In the genomic region with DNA sequence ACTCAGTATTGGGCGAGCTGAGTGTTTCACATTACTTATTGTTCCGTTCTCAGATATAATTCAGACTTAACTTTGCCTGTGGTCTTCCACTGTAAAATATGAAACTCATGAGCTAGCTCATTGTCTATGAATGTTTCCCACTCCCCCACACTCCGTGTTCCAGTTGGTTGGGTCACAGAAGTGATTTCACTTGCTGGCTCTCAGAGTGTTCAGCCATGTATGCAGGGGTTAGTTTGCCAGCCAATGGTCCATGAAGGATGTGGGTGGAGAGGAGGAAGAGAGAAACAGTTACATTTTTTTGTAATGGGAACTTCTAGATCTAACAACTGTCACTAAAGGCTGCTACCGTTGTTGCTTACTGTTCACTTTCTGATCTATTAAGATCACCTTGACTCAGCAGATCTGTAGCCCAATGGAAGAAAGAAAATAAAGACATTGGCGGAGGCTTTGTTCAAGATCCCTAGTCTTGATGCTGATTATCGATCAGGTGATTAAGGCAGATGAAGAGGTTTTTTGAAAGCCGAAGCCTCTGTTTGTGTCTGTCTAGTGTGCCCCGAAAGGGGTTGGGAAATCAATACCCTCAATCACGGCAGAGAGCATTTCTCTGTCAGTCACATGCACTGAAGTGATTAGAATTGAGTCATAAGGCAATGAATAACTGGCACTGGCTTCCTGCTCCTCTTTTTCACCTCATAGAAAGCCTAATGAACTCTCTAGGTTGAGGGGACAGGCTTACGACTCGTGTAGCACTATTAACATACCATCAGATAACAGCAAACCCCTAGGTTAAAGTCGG, we compare ENCODE assay signal across 9 cellular contexts.
DNase-seq lines count a peak whose midpoint lies in the region; ATAC-seq and TF ChIP-seq lines count a peak whose summit lies in the region.
"Had no signal": no experiment of that assay in that cellular context is flagged by ENCODE, and none has a peak within 500 bp of the region (broad histone marks: within the 10 kb centered on the region; RNA-seq: fewer than 3 reads in every experiment).

No MANE protein-coding gene starts in this region.

- H3K79me2 ChIP-seq in hepatocyte = no peaks in the 10 kb centered on the region

- no peaks in the 10 kb centered on the region for H3K4me1 ChIP-seq in hepatocyte (ENCODE audit: insufficient read depth)
- H3K4me1 ChIP-seq in lower lobe of right lung = no peaks in the 10 kb centered on the region

- peak overlapping the region; percentile 18 for H3K4me2 ChIP-seq in hepatocyte

- H3K9me2 ChIP-seq in hepatocyte (replicated peaks; ENCODE audit: insufficient read depth) = no peaks in the 10 kb centered on the region

- peak; percentile 53 for DNase-seq in Daoy (ENCODE audit: low read depth)
- DNase-seq in hepatocyte (ENCODE audit: low spot score) = peak; percentile 24
- no peak for DNase-seq in SHP77 treated with DMSO at 0.1 percent for 48 hours (lab: John Stamatoyannopoulos, UW)
- DNase-seq in lower lobe of right lung = no peak
- DNase-seq in DMS153 treated with DMSO at 0.1 percent for 48 hours (lab: John Stamatoyannopoulos, UW; ENCODE audit: unreplicated experiment) = no peak
- DNase-seq in ecto neural progenitor cell (ENCODE audit: low spot score) = no peak
- DNase-seq: COR-L47 had no signal

- H3K36me3 ChIP-seq in hepatocyte (replicated peaks; ENCODE audit: insufficient read depth, low read depth) = no peaks in the 10 kb centered on the region
- no peaks in the 10 kb centered on the region for H3K36me3 ChIP-seq in lower lobe of right lung

- ATAC-seq in GM21526 (IDR thresholded peaks at IDR 0.05; ENCODE audit: low FRiP score, unreplicated experiment) = peak; percentile 99
- ATAC-seq in HG03558 (IDR thresholded peaks at IDR 0.05; ENCODE audit: extremely low read depth, unreplicated experiment) = peak; percentile 94
- ATAC-seq in lower lobe of right lung = no peak

- intact Hi-C loops in lower lobe of right lung (cut with DNase I) = no loop called here

- H3K27ac ChIP-seq in hepatocyte (no peak overlapping the region), lower lobe of right lung (no peak overlapping the region)

- WGBS in hepatocyte (ENCODE audit: low lambda C conversion rate, missing lambda C conversion rate) = 68% methylated on average over 12 of the region's 12 CpGs

- no peaks in the 10 kb centered on the region for H3K27me3 ChIP-seq in hepatocyte
- no peaks in the 10 kb centered on the region for H3K27me3 ChIP-seq in lower lobe of right lung (ENCODE audit: low read depth)

- H4K20me1 ChIP-seq in hepatocyte (ENCODE audit: insufficient read depth, poor library complexity, severe bottlenecking) = no peaks in the 10 kb centered on the region

- no peaks in the 10 kb centered on the region for H3K9me3 ChIP-seq in hepatocyte (ENCODE audit: low read depth)
- H3K9me3 ChIP-seq in lower lobe of right lung = no peaks in the 10 kb centered on the region

- no peak overlapping the region for H3K4me3 ChIP-seq in hepatocyte
- H3K4me3 ChIP-seq in lower lobe of right lung = no peak overlapping the region

- peak overlapping the region; percentile 21 for H2AFZ ChIP-seq in hepatocyte

- TF ChIP-seq CTCF in hepatocyte (IDR thresholded peaks at IDR 0.05; ENCODE audit: poor library complexity) (no peak), lower lobe of right lung (IDR thresholded peaks at IDR 0.05) (no peak)

Comparison
In these comparisons a context has a peak if more than half of its experiments do, and no peak if none do; other contexts are left out.
1. DNase-seq: peak in Daoy (single experiment) and hepatocyte (single experiment); none in SHP77 treated with DMSO at 0.1 percent for 48 hours (single experiment), lower lobe of right lung (single experiment), DMS153 treated with DMSO at 0.1 percent for 48 hours (single experiment) and ecto neural progenitor cell (single experiment).
2. ATAC-seq: peak in GM21526 (single experiment) and HG03558 (single experiment); none in lower lobe of right lung (0 of 2).